12 cellular contexts compared by ENCODE assay signal in the genomic region with DNA sequence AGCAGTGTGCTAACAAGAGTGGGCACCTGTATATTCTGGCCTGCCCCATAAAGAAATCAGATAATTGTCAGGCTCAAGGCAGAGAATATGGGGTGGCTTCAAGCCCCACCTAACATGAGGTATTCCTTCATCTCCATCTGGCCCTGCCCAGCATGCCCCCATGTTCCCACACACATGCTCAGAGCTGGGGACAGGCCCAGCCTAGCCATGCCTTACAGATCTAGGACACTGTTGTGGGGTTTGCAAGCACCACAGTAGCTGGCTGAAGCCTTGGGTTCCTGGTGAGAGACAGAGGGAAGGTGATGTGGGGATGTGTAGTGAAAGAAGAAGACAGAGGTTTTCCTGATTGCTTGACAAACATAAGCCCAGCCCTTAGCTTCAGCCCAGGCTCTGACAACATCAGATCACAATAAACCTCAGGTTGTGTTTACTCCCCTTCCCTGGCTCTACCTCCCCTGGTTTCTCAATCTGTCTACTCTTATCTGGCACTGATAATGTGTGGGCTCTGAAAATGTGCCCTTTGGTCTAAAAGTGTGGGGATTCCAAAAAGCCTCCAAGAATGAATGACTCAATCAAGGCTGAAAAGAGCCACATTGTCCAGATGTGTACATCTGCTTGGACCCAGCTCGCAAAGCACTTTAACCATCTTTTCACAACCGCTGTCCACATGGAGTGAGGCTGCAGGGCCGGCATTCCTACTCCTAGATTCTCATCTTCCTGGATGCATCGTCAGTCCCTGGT. TPM values are rescaled to one million over a fixed set of nuclear protein-coding genes. Genes with fewer than 3 reads are reported as not detected.
DNase-seq lines count a peak whose midpoint lies in the region; ATAC-seq and TF ChIP-seq lines count a peak whose summit lies in the region.
"Had no signal": no experiment of that assay in that cellular context is flagged by ENCODE, and none has a peak within 500 bp of the region (broad histone marks: within the 10 kb centered on the region; RNA-seq: fewer than 3 reads in every experiment).

No MANE protein-coding gene starts in this region.

- H3K9me3 Mint-ChIP-seq in mesothelial cell of epicardium (no peaks in the 10 kb centered on the region), type B pancreatic cell (no peaks in the 10 kb centered on the region)
- H3K9me3 Mint-ChIP-seq in activated naive CD4-positive, alpha-beta T cell treated with anti-CD3 and anti-CD28 coated beads, Interleukin-2, amount 10 ng/mL, durations not matched to agents 7 days and 5 days, result peaks cover 16% of the 10 kb centered on the region

- H3K36me3 Mint-ChIP-seq in T-helper 17 cell (ENCODE audit: low read depth) (peaks cover 2% of the 10 kb centered on the region), mesothelial cell of epicardium (peaks cover 15% of the 10 kb centered on the region), type B pancreatic cell (peaks cover 12% of the 10 kb centered on the region)
- peaks cover 15% of the 10 kb centered on the region for H3K36me3 Mint-ChIP-seq in activated naive CD4-positive, alpha-beta T cell treated with anti-CD3 and anti-CD28 coated beads, Interleukin-2, amount 10 ng/mL, durations not matched to agents 7 days and 5 days

- no peak for TF ChIP-seq CTCF in mesothelial cell of epicardium (IDR thresholded peaks at IDR 0.05; ENCODE audit: unreplicated experiment)
- no peak for TF ChIP-seq CTCF in type B pancreatic cell (conservative IDR thresholded peaks at IDR 0.05)

- H3K27ac Mint-ChIP-seq in T-helper 17 cell (peak overlapping the region; percentile 59), mesothelial cell of epicardium (peak overlapping the region; percentile 78), type B pancreatic cell (peak overlapping the region; percentile 29)
- H3K27ac Mint-ChIP-seq in activated naive CD4-positive, alpha-beta T cell treated with anti-CD3 and anti-CD28 coated beads, Interleukin-2, amount 10 ng/mL, durations not matched to agents 7 days and 5 days, result no peak overlapping the region
- H3K27ac Mint-ChIP-seq: activated CD8-positive, alpha-beta memory T cell treated with anti-CD3 and anti-CD28 coated beads, Interleukin-2, amount 10 ng/mL, durations not matched to agents 7 days and 5 days; activated naive CD4-positive, alpha-beta T cell treated with anti-CD3 and anti-CD28 coated beads, Interleukin-2, amount 50 U/mL, for 72 hours had no signal

- no peak for ATAC-seq in T-helper 17 cell
- ATAC-seq: activated CD8-positive, alpha-beta memory T cell treated with anti-CD3 and anti-CD28 coated beads, Interleukin-2, amount 10 ng/mL, durations not matched to agents 7 days and 5 days; activated naive CD4-positive, alpha-beta T cell treated with anti-CD3 and anti-CD28 coated beads, Interleukin-2, amount 50 U/mL, for 72 hours had no signal

- no peaks in the 10 kb centered on the region for H3K9me3 ChIP-seq in T-helper 17 cell (ENCODE audit: control insufficient read depth, low read length, poor library complexity, severe bottlenecking)

- H3K4me1 Mint-ChIP-seq in T-helper 17 cell, result no peaks in the 10 kb centered on the region
- H3K4me1 Mint-ChIP-seq in mesothelial cell of epicardium, result peaks cover 28% of the 10 kb centered on the region
- H3K4me1 Mint-ChIP-seq in type B pancreatic cell (ENCODE audit: unreplicated experiment), result peaks cover 34% of the 10 kb centered on the region
- H3K4me1 Mint-ChIP-seq in activated naive CD4-positive, alpha-beta T cell treated with anti-CD3 and anti-CD28 coated beads, Interleukin-2, amount 10 ng/mL, durations not matched to agents 7 days and 5 days, result peaks cover 14% of the 10 kb centered on the region

- DNase-seq in T-helper 17 cell (no peak), fibroblast of the conjunctiva (ENCODE audit: low read depth) (peak; percentile 46), mesothelial cell of epicardium (ENCODE audit: low spot score in 2 of 2, unreplicated experiment in 2 of 2) (no peak), type B pancreatic cell (ENCODE audit: extremely low spot score, unreplicated experiment) (no peak), SK-N-DZ (ENCODE audit: low spot score) (no peak), DMS79 (lab: John Stamatoyannopoulos, UW) (no peak)
- no peak for DNase-seq in activated naive CD4-positive, alpha-beta T cell treated with anti-CD3 and anti-CD28 coated beads, Interleukin-2, amount 10 ng/mL, durations not matched to agents 7 days and 5 days
- DNase-seq in activated T-cell treated with anti-CD3 and anti-CD28 coated beads, Interleukin-2, amount 50 U/mL, for 48 hours, result no peak
- DNase-seq: activated CD8-positive, alpha-beta memory T cell treated with anti-CD3 and anti-CD28 coated beads, Interleukin-2, amount 10 ng/mL, durations not matched to agents 7 days and 5 days; NCI-H1417 treated with DMSO at 0.1 percent for 48 hours; NCI-H69 had no signal

- no peak overlapping the region for H3K4me3 Mint-ChIP-seq in T-helper 17 cell
- no peak overlapping the region for H3K4me3 Mint-ChIP-seq in mesothelial cell of epicardium
- peak overlapping the region; percentile 7 for H3K4me3 Mint-ChIP-seq in type B pancreatic cell
- H3K4me3 Mint-ChIP-seq in activated naive CD4-positive, alpha-beta T cell treated with anti-CD3 and anti-CD28 coated beads, Interleukin-2, amount 10 ng/mL, durations not matched to agents 7 days and 5 days, result no peak overlapping the region
- H3K4me3 Mint-ChIP-seq: activated CD8-positive, alpha-beta memory T cell treated with anti-CD3 and anti-CD28 coated beads, Interleukin-2, amount 10 ng/mL, durations not matched to agents 7 days and 5 days had no signal

- no peaks in the 10 kb centered on the region for H3K27me3 Mint-ChIP-seq in T-helper 17 cell
- H3K27me3 Mint-ChIP-seq in mesothelial cell of epicardium (ENCODE audit: low read depth), result no peaks in the 10 kb centered on the region
- H3K27me3 Mint-ChIP-seq in type B pancreatic cell, result no peaks in the 10 kb centered on the region
- H3K27me3 Mint-ChIP-seq in activated naive CD4-positive, alpha-beta T cell treated with anti-CD3 and anti-CD28 coated beads, Interleukin-2, amount 10 ng/mL, durations not matched to agents 7 days and 5 days, result peaks cover 8% of the 10 kb centered on the region
- H3K27me3 Mint-ChIP-seq: activated CD8-positive, alpha-beta memory T cell treated with anti-CD3 and anti-CD28 coated beads, Interleukin-2, amount 10 ng/mL, durations not matched to agents 7 days and 5 days had no signal

- CTCF ChIA-PET in activated naive CD4-positive, alpha-beta T cell treated with anti-CD3 and anti-CD28 coated beads, Interleukin-2, amount 10 ng/mL, durations not matched to agents 7 days and 5 days (lab: Charles Lee), result no interaction called here

RNA-seq across cellular contexts. Expression of a gene that starts 34.4 kb away (rescaled TPM):
- total RNA-seq in T-helper 17 cell (1 to 10 TPM; 5.0 to 8.3 TPM), mesothelial cell of epicardium (34.1 to 39.7 TPM (median 34.8 TPM) in 3 replicates), type B pancreatic cell (ENCODE audit: low replicate concordance) (5.4 and 12.9 TPM in 2 replicates)
- 0.61 TPM in 1 of 2 replicates, not detected in the other for polyA plus RNA-seq in SK-N-DZ (2014; cell fraction: cytosol; rRNA removed)
- polyA plus RNA-seq in SK-N-DZ (2014; cell fraction: nucleus; rRNA removed), result 3.2 and 6.0 TPM in 2 replicates
